Comparison of ENCODE assay signal across 11 cellular contexts in the genomic region with DNA sequence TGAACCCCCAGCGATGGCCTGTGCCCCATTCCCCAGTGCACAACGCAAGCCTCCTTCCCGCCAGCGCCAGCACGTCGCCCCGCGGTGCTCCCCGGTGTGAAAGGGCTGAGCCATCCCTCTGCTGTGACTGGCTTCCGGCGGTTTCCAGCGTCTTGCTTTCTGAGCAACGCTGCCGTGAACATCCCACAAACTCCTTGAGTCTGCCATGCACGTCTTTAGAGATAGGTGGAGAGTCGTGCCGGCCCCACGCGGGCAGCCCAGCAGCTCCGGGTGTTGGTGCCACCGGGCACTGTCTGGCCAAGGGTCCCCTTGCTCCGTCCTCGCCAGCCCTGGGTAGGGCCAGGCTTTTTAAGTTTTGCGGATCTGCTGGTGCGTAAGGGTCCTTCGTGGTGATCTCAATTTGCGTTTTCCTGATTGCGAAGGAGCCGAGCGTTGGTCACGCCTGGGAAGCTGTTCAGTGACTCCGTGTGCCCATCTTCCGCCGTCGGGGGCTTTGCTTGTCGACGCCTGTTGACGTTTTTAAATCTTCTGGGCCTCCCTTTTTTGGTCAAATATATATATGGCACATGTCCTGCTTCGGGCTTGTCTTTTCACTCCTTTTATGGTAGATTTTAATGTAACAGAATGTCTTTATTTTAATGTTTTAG.
DNase-seq lines count a peak whose midpoint lies in the region; ATAC-seq lines count a peak whose summit lies in the region.
"Had no signal": no experiment of that assay in that cellular context is flagged by ENCODE, and none has a peak within 500 bp of the region (broad histone marks: within the 10 kb centered on the region; RNA-seq: fewer than 3 reads in every experiment).

No MANE protein-coding gene starts in this region.

- peak overlapping the region; percentile 47 to 72 for H3K27ac Mint-ChIP-seq in activated naive CD4-positive, alpha-beta T cell treated with anti-CD3 and anti-CD28 coated beads, Interleukin-2, amount 50 U/mL, for 72 hours

- peak overlapping the region; percentile 77 for H3K14ac ChIP-seq in neuronal stem cell (ENCODE audit: low read length)

- peak; percentile 31 for DNase-seq in UCSD-AML1 (lab: John Stamatoyannopoulos, UW; ENCODE audit: unreplicated experiment)
- DNase-seq in activated naive CD4-positive, alpha-beta T cell treated with anti-CD3 and anti-CD28 coated beads, Interleukin-2, amount 50 U/mL, for 72 hours (ENCODE audit: low spot score in 2 of 2), result peak in 1 of 2 donors; percentile 42
- no peak for DNase-seq in neuronal stem cell (ENCODE audit: low spot score)
- DNase-seq in dermis blood vessel endothelial cell, result no peak
- DNase-seq in globus pallidus (ENCODE audit: low spot score), result no peak
- DNase-seq in NCI-H2081 (lab: John Stamatoyannopoulos, UW), result no peak
- DNase-seq: gastrocnemius medialis, NCI-H510A treated with DMSO at 0.1 percent for 48 hours had no signal

- peak overlapping the region; percentile 6 to 96 (median 84); a peak in 20 of 22 replicates for H3K27ac ChIP-seq in BLaER1 treated with 17β-estradiol and CSF1 and Interleukin-3, amounts not matched to agents 10 nM and 100 nM
- H3K27ac ChIP-seq in neuronal stem cell (replicated peaks; ENCODE audit: low read length), result no peak overlapping the region
- H3K27ac ChIP-seq: gastrocnemius medialis, SK-N-MC had no signal

- no peak overlapping the region for H2BK5ac ChIP-seq in neuronal stem cell (ENCODE audit: low read length)

- H3K36me3 Mint-ChIP-seq in activated naive CD4-positive, alpha-beta T cell treated with anti-CD3 and anti-CD28 coated beads, Interleukin-2, amount 50 U/mL, for 72 hours, result peaks cover 14 to 22% of the 10 kb centered on the region in 2 donors

- H3K9ac ChIP-seq in BLaER1 treated with 17β-estradiol and CSF1 and Interleukin-3, amounts not matched to agents 10 nM and 100 nM, result peak overlapping the region in 10 of 11 experiments; percentile 44 to 86 (median 76); a peak in 19 of 22 replicates
- H3K9ac ChIP-seq in neuronal stem cell (ENCODE audit: low read depth, low read length, poor library complexity), result peak overlapping the region; percentile 56

- peaks cover 66 to 98% (median 95%) of the 10 kb centered on the region in 10 experiments for H3K4me1 ChIP-seq in BLaER1 treated with 17β-estradiol and CSF1 and Interleukin-3, amounts not matched to agents 10 nM and 100 nM
- H3K4me1 ChIP-seq in neuronal stem cell (ENCODE audit: control insufficient read depth in 2 of 2, insufficient read depth in 1 of 2, low read depth in 1 of 2, low read length in 2 of 2), result no peaks in the 10 kb centered on the region

- peaks cover 0 to 13% (median 7%) of the 10 kb centered on the region in 11 experiments; a peak in 15 of 22 replicates for H3K9me3 ChIP-seq in BLaER1 treated with 17β-estradiol and CSF1 and Interleukin-3, amounts not matched to agents 10 nM and 100 nM (replicated peaks in 1 of 11)
- peaks cover 0 to 3% of the 10 kb centered on the region in 2 donors for H3K9me3 ChIP-seq in neuronal stem cell (replicated peaks in 1 of 2; ENCODE audit: control insufficient read depth in 2 of 2, insufficient read depth in 1 of 2, low read depth in 1 of 2, low read length in 2 of 2)
- H3K9me3 ChIP-seq: gastrocnemius medialis had no signal

- peak overlapping the region; percentile 53 for H4K91ac ChIP-seq in neuronal stem cell (ENCODE audit: low read depth, low read length, poor library complexity)

- H2AFZ ChIP-seq in neuronal stem cell (ENCODE audit: low read length), result no peak overlapping the region

- H3K27me3 ChIP-seq in BLaER1 treated with 17β-estradiol and CSF1 and Interleukin-3, amounts not matched to agents 10 nM and 100 nM, result peaks cover 0 to 51% (median 0%) of the 10 kb centered on the region in 11 experiments; a peak in 6 of 22 replicates
- peaks cover 0 to 1% (median 0%) of the 10 kb centered on the region in 3 experiments for H3K27me3 ChIP-seq in neuronal stem cell (ENCODE audit: control insufficient read depth in 3 of 3, insufficient read depth in 3 of 3, low read depth in 1 of 3, low read length in 3 of 3)

- ATAC-seq in activated naive CD4-positive, alpha-beta T cell treated with anti-CD3 and anti-CD28 coated beads, Interleukin-2, amount 50 U/mL, for 72 hours, result peak; percentile 68 to 74
- no peak for ATAC-seq in HG02610 (IDR thresholded peaks at IDR 0.05; ENCODE audit: unreplicated experiment)
- ATAC-seq: gastrocnemius medialis had no signal

- H3K9me3 Mint-ChIP-seq in activated naive CD4-positive, alpha-beta T cell treated with anti-CD3 and anti-CD28 coated beads, Interleukin-2, amount 50 U/mL, for 72 hours, result peaks cover 0 to 4% of the 10 kb centered on the region in 2 donors

- H4K8ac ChIP-seq in neuronal stem cell (ENCODE audit: low read depth, low read length), result peak overlapping the region; percentile 77

- H3K4me3 ChIP-seq in BLaER1 treated with 17β-estradiol and CSF1 and Interleukin-3, amounts not matched to agents 10 nM and 100 nM, result peak overlapping the region; percentile 12 to 57 (median 38); a peak in 18 of 20 replicates
- peak overlapping the region in 1 of 2 donors; percentile 37 for H3K4me3 ChIP-seq in neuronal stem cell (ENCODE audit: low read length in 2 of 2)
- H3K4me3 ChIP-seq: gastrocnemius medialis, SK-N-MC had no signal

- no peaks in the 10 kb centered on the region for H4K20me1 ChIP-seq in BLaER1 treated with 17β-estradiol and CSF1 and Interleukin-3, amounts not matched to agents 10 nM and 100 nM

- peak overlapping the region; percentile 95 for H2BK15ac ChIP-seq in neuronal stem cell (ENCODE audit: low read length)

- H3K36me3 ChIP-seq in BLaER1 treated with 17β-estradiol and CSF1 and Interleukin-3, amounts not matched to agents 10 nM and 100 nM, result no peaks in the 10 kb centered on the region
- H3K36me3 ChIP-seq in neuronal stem cell (replicated peaks in 1 of 2; ENCODE audit: control insufficient read depth in 2 of 2, insufficient read depth in 2 of 2, low read length in 2 of 2), result no peaks in the 10 kb centered on the region
- H3K36me3 ChIP-seq: gastrocnemius medialis had no signal

- H2AK5ac ChIP-seq in neuronal stem cell (ENCODE audit: low read depth, low read length), result peak overlapping the region; percentile 77

- no CpG with 5 or more reads among the region's 39 CpGs for WGBS in neuronal stem cell (ENCODE audit: extremely low coverage in 2 of 2, insufficient read length in 2 of 2, insufficient replicate concordance in 1 of 2), 2 donors

- H3K4me2 ChIP-seq in BLaER1 treated with 17β-estradiol and CSF1 and Interleukin-3, amounts not matched to agents 10 nM and 100 nM, result peak overlapping the region; percentile 83 to 99 (median 94)
- no peak overlapping the region for H3K4me2 ChIP-seq in neuronal stem cell (ENCODE audit: insufficient read depth, low read length, poor library complexity, severe bottlenecking)

- peak overlapping the region; percentile 84 for H3K18ac ChIP-seq in neuronal stem cell (ENCODE audit: low read length)

- H2BK12ac ChIP-seq in neuronal stem cell (ENCODE audit: low read length), result no peak overlapping the region

- peak overlapping the region; percentile 83 for H3K23ac ChIP-seq in neuronal stem cell (ENCODE audit: low read depth, low read length, poor library complexity)

- H3K79me1 ChIP-seq in neuronal stem cell (ENCODE audit: low read depth, low read length), result peaks cover 1% of the 10 kb centered on the region

- peak overlapping the region; percentile 57 for H2BK120ac ChIP-seq in neuronal stem cell (ENCODE audit: low read depth, low read length)

- peak overlapping the region; percentile 59 for H3K4ac ChIP-seq in neuronal stem cell (ENCODE audit: low read length)
